Comparison of ENCODE assay signal across 9 cellular contexts in genomic region chr15:99504071-99504822, GRCh38.
DNase-seq lines count a peak whose midpoint lies in the region; ATAC-seq and TF ChIP-seq lines count a peak whose summit lies in the region.
"Had no signal": no experiment of that assay in that cellular context is flagged by ENCODE, and none has a peak within 500 bp of the region (broad histone marks: within the 10 kb centered on the region; RNA-seq: fewer than 3 reads in every experiment).

No MANE protein-coding gene starts in this region.

- H3K4me1 Mint-ChIP-seq in activated T-helper 1 cell treated with anti-CD3 and anti-CD28 coated beads, Interleukin-12 subunit alpha, Interleukin-12 subunit beta, Interleukin-2, Interleukin-4 antibody, amounts not matched to agents 30 ng/mL and 10 ng/mL and 1 ng/mL, durations not matched to agents 14 hours and 24 hours and 36 hours (ENCODE audit: low read depth) = peaks cover 53% of the 10 kb centered on the region

- peak overlapping the region; percentile 25 for H3K4me3 Mint-ChIP-seq in activated T-helper 1 cell treated with anti-CD3 and anti-CD28 coated beads, Interleukin-12 subunit alpha, Interleukin-12 subunit beta, Interleukin-2, Interleukin-4 antibody, amounts not matched to agents 30 ng/mL and 10 ng/mL and 1 ng/mL, durations not matched to agents 14 hours and 24 hours and 36 hours

- H3K36me3 Mint-ChIP-seq in activated T-helper 1 cell treated with anti-CD3 and anti-CD28 coated beads, Interleukin-12 subunit alpha, Interleukin-12 subunit beta, Interleukin-2, Interleukin-4 antibody, amounts not matched to agents 30 ng/mL and 10 ng/mL and 1 ng/mL, durations not matched to agents 14 hours and 24 hours and 36 hours (ENCODE audit: low read depth) = no peaks in the 10 kb centered on the region

- ATAC-seq in GM19438 (IDR thresholded peaks at IDR 0.05; ENCODE audit: low read depth, unreplicated experiment) (peak; percentile 7), HG03196 (IDR thresholded peaks at IDR 0.05; ENCODE audit: unreplicated experiment) (peak; percentile 17)

- intact Hi-C loops in activated T-helper 1 cell treated with anti-CD3 and anti-CD28 coated beads, Interleukin-12 subunit alpha, Interleukin-12 subunit beta, Interleukin-2, Interleukin-4 antibody, amounts not matched to agents 30 ng/mL and 10 ng/mL and 1 ng/mL, durations not matched to agents 14 hours and 24 hours and 36 hours (cut with micrococcal nuclease) = loop anchor here (1.0 to 5.0 kb wide), 7 partner anchors 48 to 200 kb away; partner anchors contain the start of gene MEF2A

- TF ChIP-seq CTCF in GM06990 (IDR thresholded peaks at IDR 0.05; ENCODE audit: insufficient read depth, low read length, poor library complexity, severe bottlenecking) = no peak

- H3K27ac Mint-ChIP-seq in activated T-helper 1 cell treated with anti-CD3 and anti-CD28 coated beads, Interleukin-12 subunit alpha, Interleukin-12 subunit beta, Interleukin-2, Interleukin-4 antibody, amounts not matched to agents 30 ng/mL and 10 ng/mL and 1 ng/mL, durations not matched to agents 14 hours and 24 hours and 36 hours = peak overlapping the region; percentile 73

- H3K27me3 Mint-ChIP-seq in activated T-helper 1 cell treated with anti-CD3 and anti-CD28 coated beads, Interleukin-12 subunit alpha, Interleukin-12 subunit beta, Interleukin-2, Interleukin-4 antibody, amounts not matched to agents 30 ng/mL and 10 ng/mL and 1 ng/mL, durations not matched to agents 14 hours and 24 hours and 36 hours (ENCODE audit: insufficient read depth) = no peaks in the 10 kb centered on the region

- H3K36me3 ChIP-seq in GM06990 (ENCODE audit: control insufficient read depth, insufficient read depth, low read length) = no peaks in the 10 kb centered on the region

- no peaks in the 10 kb centered on the region for H3K27me3 ChIP-seq in GM06990 (replicated peaks; ENCODE audit: control insufficient read depth, insufficient read depth, low read length)

- no peaks in the 10 kb centered on the region for H3K9me3 Mint-ChIP-seq in activated T-helper 1 cell treated with anti-CD3 and anti-CD28 coated beads, Interleukin-12 subunit alpha, Interleukin-12 subunit beta, Interleukin-2, Interleukin-4 antibody, amounts not matched to agents 30 ng/mL and 10 ng/mL and 1 ng/mL, durations not matched to agents 14 hours and 24 hours and 36 hours

- DNase-seq in GM06990 (ENCODE audit: extremely low read depth, insufficient read length) = peak; percentile 63
- no peak for DNase-seq in activated T-helper 1 cell treated with anti-CD3 and anti-CD28 coated beads, Interleukin-12 subunit alpha, Interleukin-12 subunit beta, Interleukin-2, Interleukin-4 antibody, amounts not matched to agents 30 ng/mL and 10 ng/mL and 1 ng/mL, durations not matched to agents 14 hours and 24 hours and 36 hours (ENCODE audit: low spot score)
- no peak for DNase-seq in DMS79 treated with DMSO at 0.1 percent for 48 hours (lab: John Stamatoyannopoulos, UW)
- DNase-seq in ecto neural progenitor cell (ENCODE audit: low spot score) = no peak
- DNase-seq in middle frontal gyrus (ENCODE audit: extremely low spot score, low spot score) = no peak
- DNase-seq in NCI-H748 (lab: John Stamatoyannopoulos, UW; ENCODE audit: unreplicated experiment) = no peak
- DNase-seq: NCI-H2029 treated with DMSO at 0.1 percent for 48 hours had no signal

- H3K4me3 ChIP-seq in GM06990 (replicated peaks; ENCODE audit: low read depth, low read length) = no peak overlapping the region
